22 cellular contexts compared by ENCODE assay signal in the genomic region with DNA sequence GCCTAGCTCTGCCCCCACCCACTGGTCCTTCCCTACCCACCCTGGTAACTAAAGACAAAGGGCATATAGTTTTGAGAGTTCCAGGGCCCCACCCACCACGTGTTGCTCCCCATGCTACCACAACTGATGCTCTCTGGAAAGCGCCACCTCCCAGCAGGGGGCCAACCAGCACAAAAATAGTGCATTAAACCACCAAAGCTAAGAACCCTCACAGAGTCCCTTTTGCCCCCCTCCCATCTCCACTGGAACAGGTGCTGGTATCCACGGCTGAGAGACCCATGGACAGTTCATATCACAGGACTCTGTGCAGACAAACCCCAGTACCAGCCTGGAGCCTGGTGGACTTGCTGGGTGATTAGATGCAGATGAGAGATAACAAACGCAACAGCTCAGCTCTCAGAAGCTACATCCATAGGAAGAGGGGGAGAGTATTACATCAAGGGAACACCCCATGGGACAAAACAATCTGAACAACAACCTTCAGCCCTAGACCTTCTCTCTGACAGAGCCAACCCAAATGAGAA.
A peak's percentile ranks its signal among the peaks of the same experiment; 100 is the strongest.
DNase-seq lines count a peak whose midpoint lies in the region; ATAC-seq and TF ChIP-seq lines count a peak whose summit lies in the region.
"Had no signal": no experiment of that assay in that cellular context is flagged by ENCODE, and none has a peak within 500 bp of the region (broad histone marks: within the 10 kb centered on the region; RNA-seq: fewer than 3 reads in every experiment).

No MANE protein-coding gene starts in this region.

- ATAC-seq in GM19467 (IDR thresholded peaks at IDR 0.05; ENCODE audit: unreplicated experiment): no peak
- ATAC-seq in HG02610 (IDR thresholded peaks at IDR 0.05; ENCODE audit: unreplicated experiment): no peak
- ATAC-seq: A549 had no signal

- no peaks in the 10 kb centered on the region for H3K9me2 ChIP-seq in OCI-LY1 (ENCODE audit: low read depth, low read length)

- H3K9me3 ChIP-seq in OCI-LY1 (ENCODE audit: low read length): no peaks in the 10 kb centered on the region
- H3K9me3 ChIP-seq in ascending aorta: no peaks in the 10 kb centered on the region
- H3K9me3 ChIP-seq: A549; BE2C; BLaER1 treated with 17β-estradiol and CSF1 and Interleukin-3, amounts not matched to agents 10 nM and 100 nM; HAP-1 had no signal

- DNase-seq in SK-N-DZ (ENCODE audit: low spot score) (peak; percentile 43), posterior vena cava (ENCODE audit: low spot score) (peak; percentile 61), ascending aorta (ENCODE audit: low spot score in 2 of 2) (no peak)
- DNase-seq: 8988T; ACHN; AML-193; BE2C; CD4-positive, alpha-beta T cell; CD8-positive, alpha-beta memory T cell; DMS 273 treated with DMSO at 0.1 percent for 48 hours; DMS79; EL; GDM1; GOT3; HFFc6 had no signal

- H3K4me1 ChIP-seq in KMS-11 (ENCODE audit: low read depth, poor library complexity, severe bottlenecking) (peaks cover 30% of the 10 kb centered on the region), OCI-LY1 (ENCODE audit: insufficient read depth, low read length, severe bottlenecking) (no peaks in the 10 kb centered on the region), ascending aorta (no peaks in the 10 kb centered on the region)
- H3K4me1 ChIP-seq: A549; BE2C; BLaER1 treated with 17β-estradiol and CSF1 and Interleukin-3, amounts not matched to agents 10 nM and 100 nM; HAP-1 had no signal

- H3K79me2 ChIP-seq in KMS-11 (ENCODE audit: insufficient read depth, low read depth) (no peaks in the 10 kb centered on the region), OCI-LY1 (ENCODE audit: insufficient read depth, low read length) (no peaks in the 10 kb centered on the region)

- H4K20me1 ChIP-seq in KMS-11 (ENCODE audit: insufficient read depth) (no peaks in the 10 kb centered on the region), OCI-LY1 (ENCODE audit: insufficient read depth, low read length) (no peaks in the 10 kb centered on the region)
- H4K20me1 ChIP-seq: BLaER1 treated with 17β-estradiol and CSF1 and Interleukin-3, amounts not matched to agents 10 nM and 100 nM had no signal

- H3K27me3 ChIP-seq in KMS-11 (ENCODE audit: insufficient read depth, low read depth): no peaks in the 10 kb centered on the region
- H3K27me3 ChIP-seq in OCI-LY1 (ENCODE audit: insufficient read depth, low read length): no peaks in the 10 kb centered on the region
- no peaks in the 10 kb centered on the region for H3K27me3 ChIP-seq in ascending aorta
- H3K27me3 ChIP-seq: BE2C; BLaER1 treated with 17β-estradiol and CSF1 and Interleukin-3, amounts not matched to agents 10 nM and 100 nM had no signal

- H3K4me3 ChIP-seq in KMS-11 (IDR thresholded peaks at IDR 0.05; ENCODE audit: insufficient read depth, low read depth, low read length): no peak overlapping the region
- H3K4me3 ChIP-seq in OCI-LY1 (ENCODE audit: low read depth, low read length, poor library complexity, severe bottlenecking): no peak overlapping the region
- H3K4me3 ChIP-seq in ascending aorta: no peak overlapping the region
- H3K4me3 ChIP-seq: A549; BLaER1 treated with 17β-estradiol and CSF1 and Interleukin-3, amounts not matched to agents 10 nM and 100 nM; HAP-1 had no signal

- peak overlapping the region; percentile 55; the same call in 1 of the 2 replicates for H3K27ac ChIP-seq in KMS-11
- H3K27ac ChIP-seq in OCI-LY1 (ENCODE audit: low read depth, low read length, poor library complexity, severe bottlenecking): no peak overlapping the region
- no peak overlapping the region for H3K27ac ChIP-seq in ascending aorta
- H3K27ac ChIP-seq: A549; BLaER1 treated with 17β-estradiol and CSF1 and Interleukin-3, amounts not matched to agents 10 nM and 100 nM had no signal

- H2AFZ ChIP-seq in KMS-11 (ENCODE audit: low read depth) (peak overlapping the region; percentile 43; the same call in 1 of the 2 replicates), OCI-LY1 (ENCODE audit: low read length) (no peak overlapping the region)

- H3K36me3 ChIP-seq in KMS-11 (ENCODE audit: insufficient read depth) (no peaks in the 10 kb centered on the region), OCI-LY1 (ENCODE audit: insufficient read depth, low read length) (no peaks in the 10 kb centered on the region), ascending aorta (no peaks in the 10 kb centered on the region)
- H3K36me3 ChIP-seq: BE2C; BLaER1 treated with 17β-estradiol and CSF1 and Interleukin-3, amounts not matched to agents 10 nM and 100 nM; HAP-1 had no signal

- H3K4me2 ChIP-seq in KMS-11: peak overlapping the region; percentile 43
- no peak overlapping the region for H3K4me2 ChIP-seq in OCI-LY1 (ENCODE audit: low read length)
- H3K4me2 ChIP-seq: A549; BLaER1 treated with 17β-estradiol and CSF1 and Interleukin-3, amounts not matched to agents 10 nM and 100 nM had no signal

- H3K9ac ChIP-seq in KMS-11 (no peak overlapping the region; the same call in 1 of the 2 replicates), OCI-LY1 (ENCODE audit: low read length) (no peak overlapping the region)
- H3K9ac ChIP-seq: BLaER1 treated with 17β-estradiol and CSF1 and Interleukin-3, amounts not matched to agents 10 nM and 100 nM had no signal

- H3F3A ChIP-seq in OCI-LY1 (ENCODE audit: insufficient read depth, low read length): no peaks in the 10 kb centered on the region

- intact Hi-C loops in posterior vena cava (cut with DNase I) (no loop called here), ascending aorta (cut with DNase I) (no loop called here)

- TF ChIP-seq CTCF in KMS-11 (conservative IDR thresholded peaks at IDR 0.05; ENCODE audit: low read depth, low read length): 0 out of 2 replicates have a peak, but pooled peaks have one; percentile 30
- peak; percentile 24; the same call in 1 of the 2 replicates for TF ChIP-seq CTCF in OCI-LY1 (IDR thresholded peaks at IDR 0.05; ENCODE audit: low read length)
- TF ChIP-seq CTCF in ascending aorta (IDR thresholded peaks at IDR 0.05): no peak

Comparison
In these comparisons a context has a peak if more than half of its experiments do, and no peak if none do; other contexts are left out.
1. CTCF ChIP-seq: peak in KMS-11 (single experiment) and OCI-LY1 (single experiment); none in ascending aorta (0 of 3).
2. DNase-seq: peak in SK-N-DZ (single experiment) and posterior vena cava (single experiment); none in ascending aorta (0 of 2).